Comparison of ENCODE assay signal across 8 cellular contexts in genomic region chr7:142808802-142809583, GRCh38.
DNase-seq lines count a peak whose midpoint lies in the region; ATAC-seq, FAIRE-seq and TF ChIP-seq lines count a peak whose summit lies in the region.

No MANE protein-coding gene starts in this region.

- ATAC-seq in HG02759 (IDR thresholded peaks at IDR 0.05; ENCODE audit: unreplicated experiment) (peak; percentile 86), RWPE2 (ENCODE audit: low read depth) (peak; percentile 46; the same call in 1 of the 3 replicates)

- H3K27me3 ChIP-seq in RWPE2 (ENCODE audit: insufficient read depth, poor library complexity, severe bottlenecking): peaks cover 4% of the 10 kb centered on the region

- DNase-seq in GM18507 (ENCODE audit: extremely low spot score, insufficient read length, low read depth): peak; percentile 65
- no peak for DNase-seq in RWPE2 (ENCODE audit: low spot score)
- DNase-seq in activated naive CD4-positive, alpha-beta T cell treated with anti-CD3 and anti-CD28 coated beads, Interleukin-2, amount 50 U/mL, for 16 hours: peak; percentile 94
- no peak for DNase-seq in SHP77 (lab: John Stamatoyannopoulos, UW)
- no peak for DNase-seq in DMS79 (lab: John Stamatoyannopoulos, UW)
- no peak for DNase-seq in RWPE1 (ENCODE audit: low spot score)

- CTCF ChIA-PET in RWPE1 (lab: Yijun Ruan, JAX): interaction anchor here (0.6 to 1.4 kb wide), 2 partner anchors 26 to 274 kb away, joined by 3 to 5 read pairs; no protein-coding TSS in a partner anchor

- no peaks in the 10 kb centered on the region for H3K4me1 ChIP-seq in RWPE2 (ENCODE audit: insufficient read depth, poor library complexity, severe bottlenecking)

- peak; percentile 98 for FAIRE-seq in GM18507 (lab: Jason Lieb, UNC)

- H3K27ac ChIP-seq in RWPE2 (ENCODE audit: poor library complexity, severe bottlenecking) (no peak overlapping the region), skin epidermis (peak overlapping the region in 14 of 21 experiments; percentile 3 to 99 (median 72)), RWPE1 (no peak overlapping the region)

- no peaks in the 10 kb centered on the region for H3K36me3 ChIP-seq in RWPE2 (ENCODE audit: low read depth)

- POLR2A ChIA-PET in RWPE1 (lab: Yijun Ruan, JAX; ENCODE audit: low non-redundant PET): no interaction called here

- H3K9me3 ChIP-seq in RWPE2 (ENCODE audit: severe bottlenecking): peaks cover 4% of the 10 kb centered on the region

- H3K4me3 ChIP-seq in RWPE2 (ENCODE audit: severe bottlenecking): no peak overlapping the region
- no peak overlapping the region for H3K4me3 ChIP-seq in skin epidermis

- TF ChIP-seq CTCF in RWPE2 (IDR thresholded peaks at IDR 0.05; ENCODE audit: poor library complexity, severe bottlenecking) (no peak), RWPE1 (conservative IDR thresholded peaks at IDR 0.05; ENCODE audit: low read depth) (no peak)

Comparison
In these comparisons a context has a peak if more than half of its experiments do, and no peak if none do; other contexts are left out.
1. DNase-seq: peak in GM18507 (single experiment) and activated naive CD4-positive, alpha-beta T cell treated with anti-CD3 and anti-CD28 coated beads, Interleukin-2, amount 50 U/mL, for 16 hours (single experiment); none in RWPE2 (single experiment), SHP77 (0 of 2), DMS79 (single experiment) and RWPE1 (single experiment).
2. H3K27ac ChIP-seq: peak in skin epidermis (14 of 21); none in RWPE2 (single experiment) and RWPE1 (single experiment).